In the genomic region with DNA sequence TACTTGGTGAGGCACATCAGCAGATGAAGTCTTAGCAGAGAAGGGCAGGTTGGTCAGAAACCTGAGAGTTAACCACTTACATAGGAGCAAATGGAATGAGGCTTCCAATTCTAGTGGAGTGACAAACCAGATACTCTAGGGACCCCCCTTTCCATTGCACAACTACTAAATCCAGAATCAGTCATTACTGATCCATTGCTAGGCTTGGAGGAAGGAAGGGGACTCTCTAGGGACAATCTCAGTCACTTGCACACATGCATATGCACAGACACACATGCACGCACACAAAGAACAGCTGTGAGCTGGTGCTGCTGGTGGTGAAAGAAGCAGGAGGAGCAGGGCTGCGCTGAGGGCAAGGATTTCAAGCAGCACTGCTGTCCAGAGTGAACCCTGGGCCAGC, we compare ENCODE assay signal across 8 cellular contexts. TPM values are rescaled to one million over a fixed set of nuclear protein-coding genes. Genes with fewer than 3 reads are reported as not detected.
"Had no signal": no experiment of that assay in that cellular context is flagged by ENCODE, and none has a peak within 500 bp of the region (broad histone marks: within the 10 kb centered on the region; RNA-seq: fewer than 3 reads in every experiment).

No MANE protein-coding gene starts in this region.

- H3K4me3 ChIP-seq: GM23248, HAP-1 had no signal

- H3K9ac ChIP-seq: GM23248 had no signal

- H3K9me3 ChIP-seq: HAP-1 had no signal

- H3K27ac ChIP-seq: GM23248 had no signal

- DNase-seq: GM23248, GOT3, H7, HFFc6, KBM-7 had no signal

- H3K4me1 ChIP-seq: HAP-1 had no signal

- H3K36me3 ChIP-seq: HAP-1 had no signal

- ATAC-seq: HCT116 had no signal

RNA-seq across cellular contexts. Expression of gene PNMA5, which starts 25.7 kb away (rescaled TPM):
- total RNA-seq: GM23248, H4, H7, HFFc6 had no signal
- polyA plus RNA-seq: GM23248 had no signal
